1 cellular context compared by ENCODE assay signal in genomic region chr13:110525328-110526319, GRCh38.
TF ChIP-seq lines count a peak whose summit lies in the region.

No MANE protein-coding gene starts in this region.

TF ChIP-seq in SK-N-SH, 30 proteins besides CTCF, POLR2A, EP300 and RAD21 (continued from another document):
- TF ChIP-seq, protein P1, sequence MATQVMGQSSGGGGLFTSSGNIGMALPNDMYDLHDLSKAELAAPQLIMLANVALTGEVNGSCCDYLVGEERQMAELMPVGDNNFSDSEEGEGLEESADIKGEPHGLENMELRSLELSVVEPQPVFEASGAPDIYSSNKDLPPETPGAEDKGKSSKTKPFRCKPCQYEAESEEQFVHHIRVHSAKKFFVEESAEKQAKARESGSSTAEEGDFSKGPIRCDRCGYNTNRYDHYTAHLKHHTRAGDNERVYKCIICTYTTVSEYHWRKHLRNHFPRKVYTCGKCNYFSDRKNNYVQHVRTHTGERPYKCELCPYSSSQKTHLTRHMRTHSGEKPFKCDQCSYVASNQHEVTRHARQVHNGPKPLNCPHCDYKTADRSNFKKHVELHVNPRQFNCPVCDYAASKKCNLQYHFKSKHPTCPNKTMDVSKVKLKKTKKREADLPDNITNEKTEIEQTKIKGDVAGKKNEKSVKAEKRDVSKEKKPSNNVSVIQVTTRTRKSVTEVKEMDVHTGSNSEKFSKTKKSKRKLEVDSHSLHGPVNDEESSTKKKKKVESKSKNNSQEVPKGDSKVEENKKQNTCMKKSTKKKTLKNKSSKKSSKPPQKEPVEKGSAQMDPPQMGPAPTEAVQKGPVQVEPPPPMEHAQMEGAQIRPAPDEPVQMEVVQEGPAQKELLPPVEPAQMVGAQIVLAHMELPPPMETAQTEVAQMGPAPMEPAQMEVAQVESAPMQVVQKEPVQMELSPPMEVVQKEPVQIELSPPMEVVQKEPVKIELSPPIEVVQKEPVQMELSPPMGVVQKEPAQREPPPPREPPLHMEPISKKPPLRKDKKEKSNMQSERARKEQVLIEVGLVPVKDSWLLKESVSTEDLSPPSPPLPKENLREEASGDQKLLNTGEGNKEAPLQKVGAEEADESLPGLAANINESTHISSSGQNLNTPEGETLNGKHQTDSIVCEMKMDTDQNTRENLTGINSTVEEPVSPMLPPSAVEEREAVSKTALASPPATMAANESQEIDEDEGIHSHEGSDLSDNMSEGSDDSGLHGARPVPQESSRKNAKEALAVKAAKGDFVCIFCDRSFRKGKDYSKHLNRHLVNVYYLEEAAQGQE (IDR thresholded peaks at IDR 0.05; ENCODE audit: low read depth, low read length): no peak
- no peak for TF ChIP-seq NFIC (IDR thresholded peaks at IDR 0.05; ENCODE audit: borderline replicate concordance)
- TF ChIP-seq ELF1 (IDR thresholded peaks at IDR 0.05): no peak
